Comparison of ENCODE assay signal across 19 cellular contexts in genomic region chr4:140839396-140839795, GRCh38.
"Had no signal": no experiment of that assay in that cellular context is flagged by ENCODE, and none has a peak within 500 bp of the region (broad histone marks: within the 10 kb centered on the region; RNA-seq: fewer than 3 reads in every experiment).

No MANE protein-coding gene starts in this region.

- DNase-seq: activated CD4-positive, alpha-beta T cell treated with anti-CD3 and anti-CD28 coated beads, Interleukin-2, amount 10 ng/mL, durations not matched to agents 24 days and 14 days; activated CD4-positive, CD25-positive, alpha-beta regulatory T cell; activated CD8-positive, alpha-beta memory T cell treated with anti-CD3 and anti-CD28 coated beads, Interleukin-2, amount 50 U/mL, for 4 hours; activated CD8-positive, alpha-beta T cell treated with anti-CD3 and anti-CD28 coated beads, Interleukin-2, amount 10 ng/mL, durations not matched to agents 7 days and 5 days; activated gamma-delta T cell; activated T-cell treated with anti-CD3 and anti-CD28 coated beads, Interleukin-2, amount 50 U/mL, for 48 hours; amniotic stem cell; glutamatergic neuron; immature natural killer cell; left cardiac atrium; stimulated activated CD4-positive, alpha-beta T cell treated with anti-CD3 and anti-CD28 coated beads, Interleukin-2, amount 100 ng/mL, for 48 hours; stimulated activated naive CD4-positive, alpha-beta T cell treated with Interleukin-2 at 50 U/mL for 16 hours; substantia nigra had no signal

- H3K9me3 Mint-ChIP-seq: activated CD4-positive, alpha-beta T cell treated with anti-CD3 and anti-CD28 coated beads, Interleukin-2, amount 10 ng/mL, durations not matched to agents 24 days and 14 days; activated naive CD4-positive, alpha-beta T cell treated with anti-CD3 and anti-CD28 coated beads, Interleukin-2, amount 50 U/mL, for 72 hours; immature natural killer cell; natural killer cell treated with Interleukin-12 subunit alpha and Interleukin-12 subunit beta and Interleukin-15 and Interleukin-18, amount 100 ng/mL, for 72 hours; T-helper 2 cell treated with Interferon-gamma antibody and Interleukin-4, amounts not matched to agents 5 μg/mL and 100 μg/mL, for 36 hours had no signal

- H3K4me3 Mint-ChIP-seq: activated CD4-positive, alpha-beta T cell treated with anti-CD3 and anti-CD28 coated beads, Interleukin-2, amount 10 ng/mL, durations not matched to agents 24 days and 14 days; activated CD8-positive, alpha-beta T cell treated with anti-CD3 and anti-CD28 coated beads, Interleukin-2, amount 10 ng/mL, durations not matched to agents 7 days and 5 days; immature natural killer cell; natural killer cell treated with Interleukin-12 subunit alpha and Interleukin-12 subunit beta and Interleukin-15 and Interleukin-18, amount 100 ng/mL, for 72 hours; T-helper 2 cell treated with Interferon-gamma antibody and Interleukin-4, amounts not matched to agents 5 μg/mL and 100 μg/mL, for 36 hours had no signal

- ATAC-seq: activated CD8-positive, alpha-beta T cell treated with anti-CD3 and anti-CD28 coated beads, Interleukin-2, amount 10 ng/mL, durations not matched to agents 7 days and 5 days; activated naive CD4-positive, alpha-beta T cell treated with anti-CD3 and anti-CD28 coated beads, Interleukin-2, amount 50 U/mL, for 72 hours; left cardiac atrium; natural killer cell treated with Interleukin-12 subunit alpha and Interleukin-12 subunit beta and Interleukin-15 and Interleukin-18, amount 100 ng/mL, for 72 hours had no signal

- H3K27me3 ChIP-seq: tibial nerve had no signal

- H3K4me1 Mint-ChIP-seq: activated CD4-positive, alpha-beta T cell treated with anti-CD3 and anti-CD28 coated beads, Interleukin-2, amount 10 ng/mL, durations not matched to agents 24 days and 14 days; immature natural killer cell had no signal

- H3K36me3 ChIP-seq: tibial nerve had no signal

- H3K4me3 ChIP-seq: lung, tibial nerve had no signal

- FAIRE-seq: colon had no signal

- H3K36me3 Mint-ChIP-seq: activated naive CD4-positive, alpha-beta T cell treated with anti-CD3 and anti-CD28 coated beads, Interleukin-2, amount 50 U/mL, for 72 hours; immature natural killer cell; natural killer cell treated with Interleukin-12 subunit alpha and Interleukin-12 subunit beta and Interleukin-15 and Interleukin-18, amount 100 ng/mL, for 72 hours had no signal

- H3K27ac Mint-ChIP-seq: activated CD4-positive, alpha-beta T cell treated with anti-CD3 and anti-CD28 coated beads, Interleukin-2, amount 10 ng/mL, durations not matched to agents 24 days and 14 days; activated CD8-positive, alpha-beta T cell treated with anti-CD3 and anti-CD28 coated beads, Interleukin-2, amount 10 ng/mL, durations not matched to agents 7 days and 5 days; activated naive CD4-positive, alpha-beta T cell treated with anti-CD3 and anti-CD28 coated beads, Interleukin-2, amount 50 U/mL, for 72 hours; immature natural killer cell; natural killer cell treated with Interleukin-12 subunit alpha and Interleukin-12 subunit beta and Interleukin-15 and Interleukin-18, amount 100 ng/mL, for 72 hours; T-helper 2 cell treated with Interferon-gamma antibody and Interleukin-4, amounts not matched to agents 5 μg/mL and 100 μg/mL, for 36 hours had no signal
